ENCODE assay signal across 12 cellular contexts in genomic region chr10:35940067-35940989, GRCh38.
DNase-seq lines count a peak whose midpoint lies in the region; TF ChIP-seq lines count a peak whose summit lies in the region.
"Had no signal": no experiment of that assay in that cellular context is flagged by ENCODE, and none has a peak within 500 bp of the region (broad histone marks: within the 10 kb centered on the region; RNA-seq: fewer than 3 reads in every experiment).

No MANE protein-coding gene starts in this region.

- no peaks in the 10 kb centered on the region for H3K9me3 ChIP-seq in uterus
- H3K9me3 ChIP-seq: adrenal gland had no signal

- no peaks in the 10 kb centered on the region for H3K4me1 ChIP-seq in uterus
- H3K4me1 ChIP-seq: adrenal gland had no signal

- peak overlapping the region; percentile 49 to 70 for H3K27ac ChIP-seq in uterus
- no peak overlapping the region for H3K27ac ChIP-seq in caudate nucleus (ENCODE audit: low read depth, low read length)
- H3K27ac ChIP-seq: adrenal gland had no signal

- TF ChIP-seq CTCF in astrocyte of the spinal cord (IDR thresholded peaks at IDR 0.05; ENCODE audit: low read depth, low read length) (no peak), uterus (IDR thresholded peaks at IDR 0.05) (no peak)

- intact Hi-C loops in uterus (cut with DNase I; ENCODE audit: low total_unique reads) = no loop called here

- H3K27me3 ChIP-seq in uterus = no peaks in the 10 kb centered on the region
- H3K27me3 ChIP-seq: adrenal gland had no signal

- H3K4me3 ChIP-seq in astrocyte of the spinal cord (ENCODE audit: low read depth, low read length) = no peak overlapping the region
- H3K4me3 ChIP-seq in uterus = no peak overlapping the region
- H3K4me3 ChIP-seq: adrenal gland had no signal

- TF ChIP-seq POLR2A in uterus (IDR thresholded peaks at IDR 0.05) = no peak

- in situ Hi-C loops in astrocyte of the spinal cord (cut with HindIII; ENCODE audit: low sequenced_read_pairs) = no loop called here

- H3K36me3 ChIP-seq in uterus = no peaks in the 10 kb centered on the region
- H3K36me3 ChIP-seq: adrenal gland had no signal

- DNase-seq in NCI-H146 treated with DMSO at 0.1 percent for 48 hours (lab: John Stamatoyannopoulos, UW; ENCODE audit: unreplicated experiment) (peak; percentile 76), astrocyte of the spinal cord (ENCODE audit: low read depth, low spot score) (peak; percentile 24), left kidney (ENCODE audit: low read depth, low spot score) (peak; percentile 56), uterus (peak in 1 of 2 donors; percentile 25), caudate nucleus (lab: John Stamatoyannopoulos, UW) (no peak), OCI-M2 (lab: John Stamatoyannopoulos, UW; ENCODE audit: unreplicated experiment) (no peak), ecto neural progenitor cell (ENCODE audit: low spot score) (no peak)
- DNase-seq: adrenal gland; NCI-H774; nucleus accumbens; stimulated activated CD4-positive, alpha-beta T cell treated with anti-CD3 and anti-CD28 coated beads, Interleukin-4, amount 100 ng/mL, for 4 hours; T-helper 1 cell had no signal

Comparison
In these comparisons a context has a peak if more than half of its experiments do, and no peak if none do; other contexts are left out.
1. DNase-seq: peak in NCI-H146 treated with DMSO at 0.1 percent for 48 hours (single experiment), astrocyte of the spinal cord (single experiment) and left kidney (single experiment); none in caudate nucleus (0 of 61), OCI-M2 (single experiment) and ecto neural progenitor cell (single experiment).